In genomic region chr1:153921803-153922075, GRCh38 we compare ENCODE assay signal across 8 cellular contexts. TPM values are rescaled to one million over a fixed set of nuclear protein-coding genes. Genes with fewer than 3 reads are reported as not detected.
A peak's percentile ranks its signal among the peaks of the same experiment; 100 is the strongest.
DNase-seq lines count a peak whose midpoint lies in the region; ATAC-seq and TF ChIP-seq lines count a peak whose summit lies in the region.

No MANE protein-coding gene starts in this region.

- no peak for TF ChIP-seq CTCF in WTC11 (IDR thresholded peaks at IDR 0.05)
- TF ChIP-seq CTCF in fibroblast of the aortic adventitia (IDR thresholded peaks at IDR 0.05; ENCODE audit: insufficient read depth, low read length), result no peak
- no peak for TF ChIP-seq CTCF in progenitor cell of endocrine pancreas (IDR thresholded peaks at IDR 0.05; ENCODE audit: unreplicated experiment)

- no peak for DNase-seq in activated naive CD4-positive, alpha-beta T cell treated with anti-CD3 and anti-CD28 coated beads, Interleukin-2, amount 10 ng/mL, durations not matched to agents 7 days and 5 days
- no peak for DNase-seq in activated naive CD4-positive, alpha-beta T cell treated with Interleukin-2 at 50 U/mL for 16 hours
- DNase-seq in WTC11 (ENCODE audit: low spot score), result no peak
- no peak for DNase-seq in fibroblast of the aortic adventitia (ENCODE audit: low read depth)
- no peak for DNase-seq in progenitor cell of endocrine pancreas (ENCODE audit: low spot score, unreplicated experiment)
- no peak for DNase-seq in NCI-H2029 (lab: John Stamatoyannopoulos, UW)
- no peak for DNase-seq in effector CD4-positive, alpha-beta T cell

- POLR2A ChIA-PET in WTC11 (lab: Charles Lee), result interaction anchor here (1.0 to 2.3 kb wide), 2 partner anchors 46 to 69 kb away, joined by 3 to 9 read pairs; partner anchors contain the start of gene CREB3L4

- H3K4me3 Mint-ChIP-seq in activated naive CD4-positive, alpha-beta T cell treated with anti-CD3 and anti-CD28 coated beads, Interleukin-2, amount 10 ng/mL, durations not matched to agents 7 days and 5 days, result peak overlapping the region; percentile 82
- peak overlapping the region; percentile 93 for H3K4me3 Mint-ChIP-seq in WTC11
- H3K4me3 Mint-ChIP-seq in progenitor cell of endocrine pancreas (ENCODE audit: low read depth), result peak overlapping the region; percentile 86

- peak overlapping the region; percentile 89 for H3K27ac Mint-ChIP-seq in activated naive CD4-positive, alpha-beta T cell treated with anti-CD3 and anti-CD28 coated beads, Interleukin-2, amount 10 ng/mL, durations not matched to agents 7 days and 5 days
- H3K27ac Mint-ChIP-seq in WTC11, result peak overlapping the region; percentile 85
- peak overlapping the region; percentile 89 for H3K27ac Mint-ChIP-seq in progenitor cell of endocrine pancreas

- peak overlapping the region; percentile 91 for H3K4me3 ChIP-seq in fibroblast of the aortic adventitia (ENCODE audit: low read depth, low read length)

- CTCF ChIA-PET in activated naive CD4-positive, alpha-beta T cell treated with anti-CD3 and anti-CD28 coated beads, Interleukin-2, amount 10 ng/mL, durations not matched to agents 7 days and 5 days (lab: Charles Lee), result interaction anchor here (0.6 to 4.7 kb wide), 8 partner anchors 11 to 125 kb away, joined by 3 to 23 read pairs (median 6); partner anchors contain the start of genes DENND4B and RAB13
- CTCF ChIA-PET in WTC11 (lab: Charles Lee), result interaction anchor here (0.9 to 3.1 kb wide), 7 partner anchors 25 to 129 kb away, joined by 3 to 24 read pairs (median 4); partner anchors contain the start of genes CREB3L4, DENND4B and RAB13

- H3K9me3 Mint-ChIP-seq in activated naive CD4-positive, alpha-beta T cell treated with anti-CD3 and anti-CD28 coated beads, Interleukin-2, amount 10 ng/mL, durations not matched to agents 7 days and 5 days, result no peaks in the 10 kb centered on the region
- H3K9me3 Mint-ChIP-seq in WTC11, result no peaks in the 10 kb centered on the region
- no peaks in the 10 kb centered on the region for H3K9me3 Mint-ChIP-seq in progenitor cell of endocrine pancreas (ENCODE audit: low read depth)

- peaks cover 6% of the 10 kb centered on the region for H3K27me3 Mint-ChIP-seq in activated naive CD4-positive, alpha-beta T cell treated with anti-CD3 and anti-CD28 coated beads, Interleukin-2, amount 10 ng/mL, durations not matched to agents 7 days and 5 days
- H3K27me3 Mint-ChIP-seq in WTC11 (ENCODE audit: low read depth), result no peaks in the 10 kb centered on the region
- no peaks in the 10 kb centered on the region for H3K27me3 Mint-ChIP-seq in progenitor cell of endocrine pancreas

- peaks cover 54% of the 10 kb centered on the region for H3K4me1 Mint-ChIP-seq in activated naive CD4-positive, alpha-beta T cell treated with anti-CD3 and anti-CD28 coated beads, Interleukin-2, amount 10 ng/mL, durations not matched to agents 7 days and 5 days
- H3K4me1 Mint-ChIP-seq in WTC11 (peaks cover 26% of the 10 kb centered on the region), progenitor cell of endocrine pancreas (ENCODE audit: low read depth) (peaks cover 25% of the 10 kb centered on the region)

- no peak for ATAC-seq in WTC11
- ATAC-seq in HG02588 (IDR thresholded peaks at IDR 0.05; ENCODE audit: unreplicated experiment), result no peak

- H3K36me3 Mint-ChIP-seq in activated naive CD4-positive, alpha-beta T cell treated with anti-CD3 and anti-CD28 coated beads, Interleukin-2, amount 10 ng/mL, durations not matched to agents 7 days and 5 days, result peaks cover 17% of the 10 kb centered on the region
- no peaks in the 10 kb centered on the region for H3K36me3 Mint-ChIP-seq in WTC11
- no peaks in the 10 kb centered on the region for H3K36me3 Mint-ChIP-seq in progenitor cell of endocrine pancreas (ENCODE audit: insufficient read depth)

TF ChIP-seq in WTC11, 78 proteins besides CTCF, POLR2A, EP300 and RAD21:
- TF ChIP-seq ZNF423 (CRISPR knock-in tag; IDR thresholded peaks at IDR 0.05) (no peak), ZMAT4 (CRISPR knock-in tag; IDR thresholded peaks at IDR 0.05) (no peak)

RNA-seq across cellular contexts. Expression of gene GATAD2B, which starts 1.0 kb away (rescaled TPM):
- 42.1 to 46.9 TPM (median 44.5 TPM) in 3 replicates for total RNA-seq in WTC11 (2021)
- total RNA-seq in fibroblast of the aortic adventitia (ENCODE audit: low replicate concordance), result 8.0 and 11.3 TPM in 2 replicates
- 48.8 and 52.6 TPM in 2 replicates for total RNA-seq in progenitor cell of endocrine pancreas

RNA-seq across cellular contexts. Expression of gene DENND4B, which starts 24.8 kb away (rescaled TPM):
- 88.9 to 93.9 TPM (median 93.1 TPM) in 3 replicates for total RNA-seq in WTC11 (2021)
- 14.9 and 23.2 TPM in 2 replicates for total RNA-seq in fibroblast of the aortic adventitia (ENCODE audit: low replicate concordance)
- 84.7 and 93.4 TPM in 2 replicates for total RNA-seq in progenitor cell of endocrine pancreas

RNA-seq across cellular contexts. Expression of gene CRTC2, which starts 36.7 kb away (rescaled TPM):
- total RNA-seq in WTC11 (2021), result 34.7 to 43.7 TPM (median 38.1 TPM) in 3 replicates
- 6.6 and 8.6 TPM in 2 replicates for total RNA-seq in fibroblast of the aortic adventitia (ENCODE audit: low replicate concordance)
- 40.9 and 41.9 TPM in 2 replicates for total RNA-seq in progenitor cell of endocrine pancreas

RNA-seq across cellular contexts. Expression of gene SLC39A1, which starts 41.6 kb away (rescaled TPM):
- 185 to 204 TPM (median 193 TPM) in 3 replicates for total RNA-seq in WTC11 (2021)
- total RNA-seq in fibroblast of the aortic adventitia (ENCODE audit: low replicate concordance), result 74.1 and 85.9 TPM in 2 replicates
- total RNA-seq in progenitor cell of endocrine pancreas, result 70.6 and 75.4 TPM in 2 replicates

RNA-seq across cellular contexts. Expression of gene CREB3L4, which starts 46.0 kb away (rescaled TPM):
- total RNA-seq in WTC11 (2021) (33.1 to 35.2 TPM (median 34.6 TPM) in 3 replicates), fibroblast of the aortic adventitia (ENCODE audit: low replicate concordance) (3.3 and 5.9 TPM in 2 replicates), progenitor cell of endocrine pancreas (36.6 and 41.7 TPM in 2 replicates)
